14 cellular contexts compared by ENCODE assay signal in genomic region chr10:28806481-28806880, GRCh38.
DNase-seq lines count a peak whose midpoint lies in the region; ATAC-seq and TF ChIP-seq lines count a peak whose summit lies in the region.
"Had no signal": no experiment of that assay in that cellular context is flagged by ENCODE, and none has a peak within 500 bp of the region (broad histone marks: within the 10 kb centered on the region; RNA-seq: fewer than 3 reads in every experiment).

No MANE protein-coding gene starts in this region.

- no TSS peak for BruUV-seq in IMR-90 (replicated peaks; lab: Mats Ljungman, UMichigan)

- no CpG with 5 or more reads among the region's 5 CpGs for WGBS in IMR-90 (ENCODE audit: extremely low coverage in 2 of 2, insufficient read length in 1 of 2), 2 experiments
- WGBS in liver, result 28% methylated on average over 5 of the region's 5 CpGs
- WGBS in smooth muscle cell (ENCODE audit: low lambda C conversion rate), result 19% methylated on average over 5 of the region's 5 CpGs

- H4K8ac ChIP-seq in IMR-90 (ENCODE audit: low read depth in 2 of 2, low read length in 2 of 2), result no peak overlapping the region; a peak in 1 of 4 replicates

- H3K56ac ChIP-seq in IMR-90 (ENCODE audit: extremely low read depth, insufficient read depth, low read length), result no peak overlapping the region

- no peak for TF ChIP-seq RAD21 in IMR-90 (IDR thresholded peaks at IDR 0.05; ENCODE audit: low read length)
- TF ChIP-seq RAD21 in liver (IDR thresholded peaks at IDR 0.05), result no peak

- no peaks in the 10 kb centered on the region for H3K9me3 ChIP-seq in IMR-90 (ENCODE audit: control insufficient read depth, insufficient read depth, low read length)
- H3K9me3 ChIP-seq in liver (ENCODE audit: control insufficient read depth in 4 of 4, low read length in 3 of 4), result no peaks in the 10 kb centered on the region
- no peaks in the 10 kb centered on the region for H3K9me3 ChIP-seq in smooth muscle cell (replicated peaks; ENCODE audit: low read depth)
- H3K9me3 ChIP-seq: Caco-2 had no signal

- H3K14ac ChIP-seq in IMR-90 (replicated peaks; ENCODE audit: low read depth, low read length), result no peak overlapping the region

- TF ChIP-seq POLR2A in IMR-90 (IDR thresholded peaks at IDR 0.05; ENCODE audit: low read depth, low read length), result no peak

- H3K9me1 ChIP-seq in IMR-90 (ENCODE audit: insufficient read depth, low read length), result peaks cover 2% of the 10 kb centered on the region; the same call in 1 of the 2 replicates

- H3K4me1 ChIP-seq in IMR-90 (ENCODE audit: control insufficient read depth, insufficient read depth, low read length), result peaks cover 25% of the 10 kb centered on the region
- H3K4me1 ChIP-seq in liver (ENCODE audit: control insufficient read depth in 4 of 4, insufficient read depth in 4 of 4, low read length in 3 of 4), result peaks cover 0 to 33% (median 19%) of the 10 kb centered on the region in 4 donors
- H3K4me1 ChIP-seq in smooth muscle cell (ENCODE audit: low read depth), result peaks cover 39% of the 10 kb centered on the region

- no peak overlapping the region for H3K4ac ChIP-seq in IMR-90 (ENCODE audit: low read depth, low read length)

- no peak overlapping the region for H3K18ac ChIP-seq in IMR-90 (ENCODE audit: low read depth, low read length)

- H2AK9ac ChIP-seq in IMR-90 (replicated peaks; ENCODE audit: low read depth, low read length, poor library complexity), result no peak overlapping the region

- H4K20me1 ChIP-seq in IMR-90 (ENCODE audit: insufficient read depth, low read length), result no peaks in the 10 kb centered on the region
- no peaks in the 10 kb centered on the region for H4K20me1 ChIP-seq in smooth muscle cell (ENCODE audit: low read depth)

- no peaks in the 10 kb centered on the region for H3K79me1 ChIP-seq in IMR-90 (ENCODE audit: low read depth in 1 of 2, low read length in 2 of 2)

- H3K27me3 ChIP-seq in IMR-90 (ENCODE audit: control insufficient read depth, insufficient read depth, low read length) (no peaks in the 10 kb centered on the region), liver (ENCODE audit: control insufficient read depth in 4 of 4, insufficient read depth in 4 of 4, low read length in 3 of 4) (no peaks in the 10 kb centered on the region), smooth muscle cell (ENCODE audit: low read depth) (no peaks in the 10 kb centered on the region)

- H3F3A ChIP-seq in smooth muscle cell (ENCODE audit: low read depth), result peaks cover 36% of the 10 kb centered on the region

- no peak overlapping the region for H3K23ac ChIP-seq in IMR-90 (ENCODE audit: low read depth, low read length)

- TF ChIP-seq CTCF in IMR-90 (conservative IDR thresholded peaks at IDR 0.05; ENCODE audit: low read depth, low read length), result no peak
- TF ChIP-seq CTCF in liver (IDR thresholded peaks at IDR 0.05; ENCODE audit: low read depth, low read length, missing input control), result no peak
- no peak for TF ChIP-seq CTCF in smooth muscle cell (IDR thresholded peaks at IDR 0.05; ENCODE audit: borderline replicate concordance, insufficient read depth, poor library complexity, severe bottlenecking)

- peak overlapping the region; percentile 21; the same call in 1 of the 2 replicates for H4K5ac ChIP-seq in IMR-90 (ENCODE audit: low read depth, low read length)

- H2BK15ac ChIP-seq in IMR-90 (ENCODE audit: low read depth, low read length), result no peak overlapping the region; the same call in 2 of the 3 replicates

- dilution Hi-C loops in IMR-90 (cut with HindIII; ENCODE audit: low sequenced_read_pairs, unreplicated experiment), result no loop called here

- H3K79me2 ChIP-seq in smooth muscle cell (ENCODE audit: low read depth), result no peaks in the 10 kb centered on the region

- H2BK5ac ChIP-seq in IMR-90 (ENCODE audit: low read depth, low read length, poor library complexity, severe bottlenecking), result no peak overlapping the region

- H2BK20ac ChIP-seq in IMR-90 (ENCODE audit: low read depth, low read length), result 0 out of 2 replicates have a peak overlapping the region, but pooled peaks have one; percentile 1

- H2BK120ac ChIP-seq in IMR-90 (ENCODE audit: low read depth, low read length), result 0 out of 2 replicates have a peak overlapping the region, but pooled peaks have one; percentile 17

- H2AFZ ChIP-seq in IMR-90 (replicated peaks; ENCODE audit: low read length, poor library complexity) (no peak overlapping the region), smooth muscle cell (ENCODE audit: low read depth) (peak overlapping the region; percentile 84)

- no peak overlapping the region for H4K91ac ChIP-seq in IMR-90 (ENCODE audit: insufficient read depth, low read depth, low read length)

- H3K9ac ChIP-seq in IMR-90 (ENCODE audit: low read depth, low read length) (no peak overlapping the region), liver (ENCODE audit: low read depth in 1 of 2, low read length in 2 of 2) (peak overlapping the region in 1 of 2 donors; percentile 28), smooth muscle cell (ENCODE audit: low read depth) (peak overlapping the region; percentile 30)

- no peak overlapping the region; the same call in 1 of the 2 replicates for H2AK5ac ChIP-seq in IMR-90 (ENCODE audit: low read depth, low read length)

- DNase-seq in IMR-90, result no peak
- DNase-seq in fibroblast of peridontal ligament (ENCODE audit: extremely low read depth), result peak; percentile 51
- DNase-seq in smooth muscle cell (lab: John Stamatoyannopoulos, UW; ENCODE audit: unreplicated experiment), result no peak
- DNase-seq in amygdala (lab: John Stamatoyannopoulos, UW), result no peak
- DNase-seq in central memory CD4-positive, alpha-beta T cell, result no peak
- no peak for DNase-seq in SW 1271 (lab: John Stamatoyannopoulos, UW)
- no peak for DNase-seq in ureter (ENCODE audit: low spot score)
- DNase-seq: Caco-2; foreskin melanocyte; immature natural killer cell; NCI-H2171; SHP77; stimulated activated CD4-positive, alpha-beta T cell treated with anti-CD3 and anti-CD28 coated beads, Interleukin-2, amount 100 ng/mL, for 48 hours had no signal

- intact Hi-C loops in IMR-90 (cut with micrococcal nuclease), result no loop called here

- H3K27ac ChIP-seq in IMR-90 (ENCODE audit: insufficient read depth, low read length) (peak overlapping the region; percentile 66; the same call in 1 of the 2 replicates), liver (ENCODE audit: low read depth in 1 of 2, low read length in 2 of 2) (peak overlapping the region; percentile 51 to 81), smooth muscle cell (ENCODE audit: low read depth) (peak overlapping the region; percentile 92)

- CTCF ChIA-PET in IMR-90 (lab: Yijun Ruan, JAX), result interaction anchor here (0.8 kb wide), 1 partner anchor 21 kb away, joined by 3 read pairs; no protein-coding TSS in a partner anchor

- peak overlapping the region; percentile 40 for H3K4me2 ChIP-seq in IMR-90 (ENCODE audit: low read depth, low read length)
- peak overlapping the region; percentile 73 for H3K4me2 ChIP-seq in smooth muscle cell

- peak; percentile 10; the same call in 1 of the 2 replicates for ATAC-seq in IMR-90 (ENCODE audit: low read depth)

- in situ Hi-C loops in IMR-90 (cut with MboI; ENCODE audit: low sequenced_read_pairs), result no loop called here

- H3K4me3 ChIP-seq in IMR-90 (ENCODE audit: insufficient read depth, low read depth, low read length) (no peak overlapping the region), liver (ENCODE audit: low read depth in 1 of 3, low read length in 3 of 3) (no peak overlapping the region), smooth muscle cell (peak overlapping the region; percentile 11)

- POLR2A ChIA-PET in IMR-90 (lab: Charles Lee; ENCODE audit: unreplicated experiment), result no interaction called here

- H3K36me3 ChIP-seq in IMR-90 (ENCODE audit: control insufficient read depth, insufficient read depth, low read length) (no peaks in the 10 kb centered on the region), liver (ENCODE audit: control insufficient read depth in 4 of 4, insufficient read depth in 3 of 4, low read depth in 1 of 4, low read length in 3 of 4) (no peaks in the 10 kb centered on the region), smooth muscle cell (ENCODE audit: low read depth) (no peaks in the 10 kb centered on the region)

TF ChIP-seq in IMR-90, 13 proteins besides CTCF, POLR2A, EP300 and RAD21 (continues in another document):
- TF ChIP-seq BHLHE40 (IDR thresholded peaks at IDR 0.05; ENCODE audit: low read depth, low read length) (no peak), MAZ (IDR thresholded peaks at IDR 0.05; ENCODE audit: borderline replicate concordance, low read depth, low read length) (no peak), CEBPB (IDR thresholded peaks at IDR 0.05; ENCODE audit: low read depth, low read length) (no peak), RCOR1 (IDR thresholded peaks at IDR 0.05; ENCODE audit: insufficient replicate concordance, low read length) (no peak), FOS (IDR thresholded peaks at IDR 0.05; ENCODE audit: low read depth, low read length) (no peak), MXI1 (IDR thresholded peaks at IDR 0.05; ENCODE audit: borderline replicate concordance, low read depth, low read length) (no peak)

TF ChIP-seq in liver, 16 proteins besides CTCF, POLR2A, EP300 and RAD21 (continues in another document):
- TF ChIP-seq FOXA2 (IDR thresholded peaks at IDR 0.05), result peak; percentile 65
- TF ChIP-seq SP1 (IDR thresholded peaks at IDR 0.05), result no peak
- TF ChIP-seq GABPA (IDR thresholded peaks at IDR 0.05 in 1 of 2, conservative IDR thresholded peaks at IDR 0.05 in 1 of 2), result no peak
- no peak for TF ChIP-seq EGR1 (IDR thresholded peaks at IDR 0.05; ENCODE audit: low read depth in 2 of 2)
- no peak for TF ChIP-seq NR2F2 (IDR thresholded peaks at IDR 0.05)
- no peak for TF ChIP-seq ATF3 (IDR thresholded peaks at IDR 0.05)
